ENCODE assay signal across 34 cellular contexts in the genomic region with DNA sequence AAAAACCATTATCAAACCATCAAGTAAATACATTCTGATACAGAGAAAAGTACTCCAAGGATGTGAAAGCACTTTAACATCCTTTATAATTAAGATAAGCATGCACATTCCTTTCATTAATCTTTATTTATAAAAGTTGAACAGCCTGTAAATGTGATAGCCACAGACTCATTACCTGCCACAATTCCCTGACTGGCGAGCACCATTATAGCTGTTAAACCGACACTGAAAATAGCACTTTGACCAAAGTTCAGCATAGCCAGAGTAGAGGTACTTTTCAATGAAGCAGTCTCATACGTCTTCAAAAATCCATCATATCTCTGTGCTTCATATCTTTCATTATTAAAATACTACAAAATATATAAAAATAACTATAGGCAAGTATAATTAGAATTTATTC.
"Had no signal": no experiment of that assay in that cellular context is flagged by ENCODE, and none has a peak within 500 bp of the region (broad histone marks: within the 10 kb centered on the region; RNA-seq: fewer than 3 reads in every experiment).

No MANE protein-coding gene starts in this region.

- H3K36me3 ChIP-seq: MG63 had no signal

- H3K27me3 ChIP-seq: MG63 had no signal

- H3K4me3 ChIP-seq: MG63 had no signal

- DNase-seq: Karpas-422, Kasumi-1, MG63, MM.1S, MV-4-11, NCI-H1048, NCI-H1092, NCI-H1092 treated with DMSO at 0.1 percent for 48 hours, NCI-H1105, NCI-H1105 treated with DMSO at 0.1 percent for 48 hours, NCI-H1417, NCI-H1417 treated with DMSO at 0.1 percent for 48 hours, NCI-H1436, NCI-H1436 treated with DMSO at 0.1 percent for 48 hours, NCI-H146, NCI-H1694, NCI-H1694 treated with DMSO at 0.1 percent for 48 hours, NCI-H187, NCI-H187 treated with DMSO at 0.1 percent for 48 hours, NCI-H1930, NCI-H2029, NCI-H2029 treated with DMSO at 0.1 percent for 48 hours, NCI-H2081, NCI-H2081 treated with DMSO at 0.1 percent for 48 hours, NCI-H2107, NCI-H2171, NCI-H2171 treated with DMSO at 0.1 percent for 48 hours, NCI-H2227 treated with DMSO at 0.1 percent for 48 hours, NCI-H226, NCI-H345, NCI-H446, NCI-H446 treated with DMSO at 0.1 percent for 48 hours, NCI-H510A, NCI-H510A treated with DMSO at 0.1 percent for 48 hours had no signal

- H3K9me3 ChIP-seq: MG63 had no signal
